In genomic region chr5:142358121-142358520, GRCh38 we compare ENCODE assay signal across 10 cellular contexts. TPM values are rescaled to one million over a fixed set of nuclear protein-coding genes. Genes with fewer than 3 reads are reported as not detected.
DNase-seq lines count a peak whose midpoint lies in the region; ATAC-seq and TF ChIP-seq lines count a peak whose summit lies in the region.
"Had no signal": no experiment of that assay in that cellular context is flagged by ENCODE, and none has a peak within 500 bp of the region (broad histone marks: within the 10 kb centered on the region; RNA-seq: fewer than 3 reads in every experiment).

No MANE protein-coding gene starts in this region.

- peak overlapping the region; percentile 74 for H3K4me3 Mint-ChIP-seq in activated naive CD8-positive, alpha-beta T cell treated with anti-CD3 and anti-CD28 coated beads, Interleukin-2, amount 10 ng/mL, durations not matched to agents 7 days and 5 days

- no peaks in the 10 kb centered on the region for H3K36me3 ChIP-seq in right atrium auricular region
- H3K36me3 ChIP-seq in mesodermal cell (ENCODE audit: control insufficient read depth, insufficient read depth, low read length): peaks cover 3% of the 10 kb centered on the region
- no peaks in the 10 kb centered on the region for H3K36me3 ChIP-seq in upper lobe of right lung
- H3K36me3 ChIP-seq in testis (ENCODE audit: low read depth, missing control alignments): no peaks in the 10 kb centered on the region

- TF ChIP-seq POLR2A in testis (IDR thresholded peaks at IDR 0.05): no peak

- intact Hi-C loops in Right ventricle myocardium superior (cut with DNase I): loop anchor here (5.0 kb wide), 1 partner anchor 189 kb away; no protein-coding TSS in a partner anchor
- intact Hi-C loops in upper lobe of right lung (cut with DNase I): no loop called here
- intact Hi-C loops in testis (cut with DNase I; ENCODE audit: low total_unique reads): no loop called here

- DNase-seq in right atrium auricular region (ENCODE audit: low spot score) (no peak), Right ventricle myocardium superior (no peak), upper lobe of right lung (no peak), testis (no peak), NCI-H187 (lab: John Stamatoyannopoulos, UW) (no peak), superior temporal gyrus (ENCODE audit: extremely low spot score) (no peak)
- DNase-seq in activated naive CD8-positive, alpha-beta T cell treated with anti-CD3 and anti-CD28 coated beads, Interleukin-2, amount 10 ng/mL, durations not matched to agents 7 days and 5 days: no peak
- DNase-seq: activated CD8-positive, alpha-beta memory T cell treated with anti-CD3 and anti-CD28 coated beads, Interleukin-2, amount 50 U/mL, for 4 hours; dorsolateral prefrontal cortex had no signal

- peaks cover 29% of the 10 kb centered on the region for H3K4me1 Mint-ChIP-seq in activated naive CD8-positive, alpha-beta T cell treated with anti-CD3 and anti-CD28 coated beads, Interleukin-2, amount 10 ng/mL, durations not matched to agents 7 days and 5 days

- no peaks in the 10 kb centered on the region for H3K27me3 ChIP-seq in right atrium auricular region
- no peaks in the 10 kb centered on the region for H3K27me3 ChIP-seq in upper lobe of right lung
- no peaks in the 10 kb centered on the region for H3K27me3 ChIP-seq in testis

- H3K4me1 ChIP-seq in right atrium auricular region: peaks cover 0 to 24% of the 10 kb centered on the region in 2 donors
- peaks cover 66% of the 10 kb centered on the region for H3K4me1 ChIP-seq in mesodermal cell (ENCODE audit: control insufficient read depth, insufficient read depth, low read length, poor library complexity, severe bottlenecking)
- H3K4me1 ChIP-seq in upper lobe of right lung: peaks cover 25% of the 10 kb centered on the region
- peaks cover 8% of the 10 kb centered on the region for H3K4me1 ChIP-seq in testis

- H3K27ac Mint-ChIP-seq in activated naive CD8-positive, alpha-beta T cell treated with anti-CD3 and anti-CD28 coated beads, Interleukin-2, amount 10 ng/mL, durations not matched to agents 7 days and 5 days: peak overlapping the region; percentile 11

- 88 to 93% methylated on average over 3 to 4 of the region's 5 CpGs for WGBS in mesodermal cell (ENCODE audit: insufficient coverage in 2 of 2), 2 experiments
- 57 to 59% methylated on average over 5 of the region's 5 CpGs for WGBS in testis, 2 donors

- H3K9me3 ChIP-seq in right atrium auricular region: no peaks in the 10 kb centered on the region
- peaks cover 6% of the 10 kb centered on the region for H3K9me3 ChIP-seq in mesodermal cell (ENCODE audit: control insufficient read depth, low read length)
- H3K9me3 ChIP-seq in upper lobe of right lung: no peaks in the 10 kb centered on the region
- no peaks in the 10 kb centered on the region for H3K9me3 ChIP-seq in testis

- H3K27ac ChIP-seq in right atrium auricular region (peak overlapping the region; percentile 90 to 98), mesodermal cell (ENCODE audit: low read depth, low read length, severe bottlenecking) (peak overlapping the region; percentile 98), upper lobe of right lung (peak overlapping the region; percentile 97), testis (peak overlapping the region in 1 of 2 donors; percentile 98)

- no peak for ATAC-seq in Right ventricle myocardium superior (ENCODE audit: poor library complexity)
- no peak for ATAC-seq in activated naive CD8-positive, alpha-beta T cell treated with anti-CD3 and anti-CD28 coated beads, Interleukin-2, amount 10 ng/mL, durations not matched to agents 7 days and 5 days (ENCODE audit: low read depth)
- ATAC-seq in upper lobe of right lung: no peak

- H3K27me3 Mint-ChIP-seq in activated naive CD8-positive, alpha-beta T cell treated with anti-CD3 and anti-CD28 coated beads, Interleukin-2, amount 10 ng/mL, durations not matched to agents 7 days and 5 days: peaks cover 15% of the 10 kb centered on the region

- H3K36me3 Mint-ChIP-seq in activated naive CD8-positive, alpha-beta T cell treated with anti-CD3 and anti-CD28 coated beads, Interleukin-2, amount 10 ng/mL, durations not matched to agents 7 days and 5 days: no peaks in the 10 kb centered on the region

- H3K9me3 Mint-ChIP-seq in activated naive CD8-positive, alpha-beta T cell treated with anti-CD3 and anti-CD28 coated beads, Interleukin-2, amount 10 ng/mL, durations not matched to agents 7 days and 5 days: no peaks in the 10 kb centered on the region

- H3K4me3 ChIP-seq in right atrium auricular region: peak overlapping the region in 1 of 2 donors; percentile 62
- no peak overlapping the region for H3K4me3 ChIP-seq in mesodermal cell (ENCODE audit: extremely low read depth, insufficient read depth, low read length, poor library complexity, severe bottlenecking)
- H3K4me3 ChIP-seq in upper lobe of right lung: peak overlapping the region; percentile 60
- peak overlapping the region in 1 of 2 donors; percentile 75 for H3K4me3 ChIP-seq in testis

- POLR2A ChIA-PET in activated naive CD8-positive, alpha-beta T cell treated with anti-CD3 and anti-CD28 coated beads, Interleukin-2, amount 10 ng/mL, durations not matched to agents 7 days and 5 days (lab: Charles Lee): interaction anchor here (1.3 to 3.4 kb wide), 5 partner anchors 33 to 389 kb away, joined by 4 to 26 read pairs (median 21); partner anchors contain the start of genes RNF14 and SPRY4

- TF ChIP-seq CTCF in right atrium auricular region (IDR thresholded peaks at IDR 0.05): no peak
- TF ChIP-seq CTCF in upper lobe of right lung (IDR thresholded peaks at IDR 0.05): no peak
- no peak for TF ChIP-seq CTCF in testis (IDR thresholded peaks at IDR 0.05)

RNA-seq across cellular contexts. Expression of gene SPRY4, which starts 33.3 kb away (rescaled TPM):
- total RNA-seq in right atrium auricular region (10 to 100 TPM; 19.9 to 33.7 TPM), Right ventricle myocardium superior (9.7 TPM), upper lobe of right lung (89.8 TPM), testis (1 to 10 TPM; 5.3 to 7.2 TPM)
- total RNA-seq in activated naive CD8-positive, alpha-beta T cell treated with anti-CD3 and anti-CD28 coated beads, Interleukin-2, amount 10 ng/mL, durations not matched to agents 7 days and 5 days: 1 to 10 TPM in 1 of 2 experiments, under 1 TPM in 1; 0.96 to 1.7 TPM
- 147 TPM for polyA plus RNA-seq in mesodermal cell (2013, experiment 1 of 2)
- polyA plus RNA-seq in mesodermal cell (2013, experiment 2 of 2): 117 TPM
- 3.8 TPM for polyA plus RNA-seq in testis (ENCODE audit: insufficient read depth, low read depth, low replicate concordance)
